ENCODE assay signal across 35 cellular contexts in genomic region chr3:171061749-171062148, GRCh38. TPM values are rescaled to one million over a fixed set of nuclear protein-coding genes. Genes with fewer than 3 reads are reported as not detected.
"Had no signal": no experiment of that assay in that cellular context is flagged by ENCODE, and none has a peak within 500 bp of the region (broad histone marks: within the 10 kb centered on the region; RNA-seq: fewer than 3 reads in every experiment).

No MANE protein-coding gene starts in this region.

- H3K27me3 Mint-ChIP-seq: activated CD8-positive, alpha-beta T cell treated with anti-CD3 and anti-CD28 coated beads for 36 hours; activated T-cell treated with anti-CD3 and anti-CD28 coated beads, Interleukin-2, amount 50 U/mL, for 24 hours had no signal

- FAIRE-seq: astrocyte had no signal

- H3K9me3 ChIP-seq: adrenal gland, body of pancreas, breast epithelium, MG63 had no signal

- DNase-seq: activated CD4-positive, alpha-beta T cell treated with anti-CD3 and anti-CD28 coated beads for 1 hour; activated CD4-positive, alpha-beta T cell treated with anti-CD3 and anti-CD28 coated beads for 48 hours; activated CD4-positive, alpha-beta T cell treated with anti-CD3 and anti-CD28 coated beads, Interleukin-2, amount 50 U/mL, for 4 hours; activated CD4-positive, CD25-positive, alpha-beta regulatory T cell; activated CD8-positive, alpha-beta T cell treated with anti-CD3 and anti-CD28 coated beads for 36 hours; activated gamma-delta T cell treated with Interleukin-2 at 50 U/mL for 16 hours; activated naive CD4-positive, alpha-beta T cell treated with anti-CD3 and anti-CD28 coated beads for 36 hours; activated T-cell treated with anti-CD3 and anti-CD28 coated beads, Interleukin-2, amount 50 U/mL, for 24 hours; adrenal gland; body of pancreas; Kasumi-1; MG63; NCI-H1092; NCI-H1417; NCI-H146; NCI-H187; NCI-H2029 treated with DMSO at 0.1 percent for 48 hours; NCI-H226; NCI-H446 treated with DMSO at 0.1 percent for 48 hours; NCI-H524 treated with DMSO at 0.1 percent for 48 hours; NCI-H748 treated with DMSO at 0.1 percent for 48 hours; PC-9; Right ventricle myocardium superior; SW 1271; T-helper 1 cell; T-helper 2 cell; T-helper 9 cell had no signal

- H3K4me1 ChIP-seq: adrenal gland, breast epithelium had no signal

- H3K4me3 Mint-ChIP-seq: activated CD8-positive, alpha-beta T cell treated with anti-CD3 and anti-CD28 coated beads for 36 hours; activated naive CD4-positive, alpha-beta T cell treated with anti-CD3 and anti-CD28 coated beads for 36 hours; activated T-cell treated with anti-CD3 and anti-CD28 coated beads, Interleukin-2, amount 50 U/mL, for 24 hours had no signal

- H3K4me3 ChIP-seq: adrenal gland, body of pancreas, breast epithelium, MG63, PC-9 had no signal

- H3K27me3 ChIP-seq: adrenal gland, body of pancreas, breast epithelium, MG63 had no signal

- ATAC-seq: activated CD8-positive, alpha-beta T cell treated with anti-CD3 and anti-CD28 coated beads for 36 hours; activated naive CD4-positive, alpha-beta T cell treated with anti-CD3 and anti-CD28 coated beads, Interleukin-2, amount 50 U/mL, for 72 hours; body of pancreas had no signal

- H3K27ac Mint-ChIP-seq: activated CD8-positive, alpha-beta T cell treated with anti-CD3 and anti-CD28 coated beads for 36 hours; activated naive CD4-positive, alpha-beta T cell treated with anti-CD3 and anti-CD28 coated beads for 36 hours; activated naive CD4-positive, alpha-beta T cell treated with anti-CD3 and anti-CD28 coated beads, Interleukin-2, amount 50 U/mL, for 72 hours; activated T-cell treated with anti-CD3 and anti-CD28 coated beads, Interleukin-2, amount 50 U/mL, for 24 hours; activated T-helper 2 cell treated with anti-CD3 and anti-CD28 coated beads, Interferon-gamma antibody, Interleukin-2, Interleukin-4, amounts not matched to agents 10 μg/mL and 5 μg/mL and 100 μg/mL, durations not matched to agents 14 hours and 24 hours and 36 hours had no signal

- H3K27ac ChIP-seq: adrenal gland, body of pancreas, breast epithelium, PC-9, VCaP had no signal

- H3K36me3 ChIP-seq: adrenal gland, breast epithelium, MG63 had no signal

- H3K9me3 Mint-ChIP-seq: activated CD8-positive, alpha-beta T cell treated with anti-CD3 and anti-CD28 coated beads for 36 hours; activated naive CD4-positive, alpha-beta T cell treated with anti-CD3 and anti-CD28 coated beads for 36 hours; activated naive CD4-positive, alpha-beta T cell treated with anti-CD3 and anti-CD28 coated beads, Interleukin-2, amount 50 U/mL, for 72 hours; activated T-cell treated with anti-CD3 and anti-CD28 coated beads, Interleukin-2, amount 50 U/mL, for 24 hours; activated T-helper 2 cell treated with anti-CD3 and anti-CD28 coated beads, Interferon-gamma antibody, Interleukin-2, Interleukin-4, amounts not matched to agents 10 μg/mL and 5 μg/mL and 100 μg/mL, durations not matched to agents 14 hours and 24 hours and 36 hours had no signal

RNA-seq across cellular contexts. Expression of gene SLC2A2, which starts 35.2 kb away (rescaled TPM):
- total RNA-seq: activated CD8-positive, alpha-beta memory T cell treated with anti-CD3 and anti-CD28 coated beads for 36 hours; activated CD8-positive, alpha-beta T cell treated with anti-CD3 and anti-CD28 coated beads for 36 hours; activated naive CD4-positive, alpha-beta T cell treated with anti-CD3 and anti-CD28 coated beads for 36 hours; activated naive CD4-positive, alpha-beta T cell treated with anti-CD3 and anti-CD28 coated beads, Interleukin-2, amount 50 U/mL, for 72 hours; activated T-helper 2 cell treated with anti-CD3 and anti-CD28 coated beads, Interferon-gamma antibody, Interleukin-2, Interleukin-4, amounts not matched to agents 10 μg/mL and 5 μg/mL and 100 μg/mL, durations not matched to agents 14 hours and 24 hours and 36 hours; astrocyte; breast epithelium; cardiac septum; OCI-LY7; PC-9; Right ventricle myocardium superior had no signal
